16 cellular contexts compared by ENCODE assay signal in genomic region chr9:88586452-88586851, GRCh38. TPM values are rescaled to one million over a fixed set of nuclear protein-coding genes. Genes with fewer than 3 reads are reported as not detected.
DNase-seq lines count a peak whose midpoint lies in the region; ATAC-seq and TF ChIP-seq lines count a peak whose summit lies in the region.
"Had no signal": no experiment of that assay in that cellular context is flagged by ENCODE, and none has a peak within 500 bp of the region (broad histone marks: within the 10 kb centered on the region; RNA-seq: fewer than 3 reads in every experiment).

No MANE protein-coding gene starts in this region.

- H3K36me3 Mint-ChIP-seq in MCF 10A (ENCODE audit: insufficient read depth, unreplicated experiment): peaks cover 6% of the 10 kb centered on the region
- no peaks in the 10 kb centered on the region for H3K36me3 Mint-ChIP-seq in chondrocyte (ENCODE audit: low read depth)
- H3K36me3 Mint-ChIP-seq: CD14-positive monocyte had no signal

- H2AFZ ChIP-seq in mammary epithelial cell (ENCODE audit: low read depth, low read length): no peak overlapping the region

- no peak overlapping the region for H3K4me2 ChIP-seq in mammary epithelial cell (ENCODE audit: insufficient read depth, low read depth, low read length)

- H3K4me1 Mint-ChIP-seq in MCF 10A (ENCODE audit: insufficient read depth, unreplicated experiment) (peaks cover 33% of the 10 kb centered on the region), chondrocyte (ENCODE audit: low read depth) (peaks cover 22% of the 10 kb centered on the region)

- in situ Hi-C loops in mammary epithelial cell (cut with MboI; ENCODE audit: low sequenced_read_pairs in 2 of 2): loop anchor here in 1 of 2 donors (25.0 kb wide), 1 partner anchor 701 kb away; no protein-coding TSS in a partner anchor

- H3K4me3 ChIP-seq in mammary epithelial cell (replicated peaks in 1 of 3; ENCODE audit: insufficient read depth in 1 of 3, low read depth in 2 of 3, low read length in 3 of 3): no peak overlapping the region

- H3K27ac Mint-ChIP-seq in MCF 10A (ENCODE audit: low read depth, unreplicated experiment) (peak overlapping the region; percentile 76), chondrocyte (ENCODE audit: unreplicated experiment) (peak overlapping the region; percentile 14)

- H3K9ac ChIP-seq in mammary epithelial cell (ENCODE audit: insufficient read depth, low read length): no peak overlapping the region

- dilution Hi-C loops in mammary epithelial cell (cut with HindIII; ENCODE audit: low sequenced_read_pairs): no loop called here

- CTCF ChIA-PET in MCF 10A (lab: Yijun Ruan, JAX) (interaction anchor here (1.1 to 1.4 kb wide), 2 partner anchors 10 to 487 kb away, joined by 3 to 4 read pairs; no protein-coding TSS in a partner anchor), mammary epithelial cell (lab: Charles Lee; ENCODE audit: low non-redundant PET) (no interaction called here)

- H3K27me3 ChIP-seq in mammary epithelial cell (ENCODE audit: insufficient read depth, low read length): no peaks in the 10 kb centered on the region

- H4K20me1 ChIP-seq in mammary epithelial cell (ENCODE audit: insufficient read depth, low read length): no peaks in the 10 kb centered on the region

- H3K36me3 ChIP-seq in mammary epithelial cell (ENCODE audit: insufficient read depth, low read length): no peaks in the 10 kb centered on the region

- H3K27ac ChIP-seq in mammary epithelial cell (ENCODE audit: insufficient read depth, low read depth, low read length): no peak overlapping the region

- no peaks in the 10 kb centered on the region for H3K9me3 ChIP-seq in mammary epithelial cell (replicated peaks; ENCODE audit: insufficient read depth, low read length)

- no peaks in the 10 kb centered on the region for H3K9me3 Mint-ChIP-seq in MCF 10A (ENCODE audit: unreplicated experiment)
- peaks cover 7% of the 10 kb centered on the region for H3K9me3 Mint-ChIP-seq in chondrocyte (ENCODE audit: low read depth)

- WGBS in mammary epithelial cell (ENCODE audit: low coverage, missing lambda C conversion rate): 92% methylated on average over 3 of the region's 3 CpGs

- intact Hi-C loops in MCF 10A (cut with micrococcal nuclease): no loop called here
- intact Hi-C loops in mammary epithelial cell (cut with micrococcal nuclease): no loop called here

- DNase-seq in MCF 10A (ENCODE audit: unreplicated experiment) (peak; percentile 55), mammary epithelial cell (no peak), chondrocyte (ENCODE audit: low spot score) (no peak), fibroblast of the conjunctiva (ENCODE audit: low read depth) (peak; percentile 14), globus pallidus (ENCODE audit: low spot score) (no peak), 8988T (no peak)
- DNase-seq: COR-L47, GOT3, NCI-H187 treated with DMSO at 0.1 percent for 48 hours, NCI-H526 treated with DMSO at 0.1 percent for 48 hours, SHP77 had no signal

- BruUV-seq in MCF 10A (replicated peaks; lab: Mats Ljungman, UMichigan) (no TSS peak), mammary epithelial cell (replicated peaks; lab: Mats Ljungman, UMichigan) (no TSS peak)

- no peak for TF ChIP-seq CTCF in MCF 10A (IDR thresholded peaks at IDR 0.05; ENCODE audit: unreplicated experiment)
- TF ChIP-seq CTCF in mammary epithelial cell (conservative IDR thresholded peaks at IDR 0.05 in 1 of 2, IDR thresholded peaks at IDR 0.05 in 1 of 2; ENCODE audit: extremely low read depth in 1 of 2, insufficient read depth in 1 of 2, low read depth in 1 of 2, low read length in 2 of 2): no peak
- TF ChIP-seq CTCF in chondrocyte (IDR thresholded peaks at IDR 0.05): no peak

- no peak for ATAC-seq in GM18868 (IDR thresholded peaks at IDR 0.05; ENCODE audit: unreplicated experiment)
- ATAC-seq in GM19467 (IDR thresholded peaks at IDR 0.05; ENCODE audit: unreplicated experiment): no peak
- ATAC-seq: SK-N-SH treated with all-trans-retinoic acid at 6 μM for 48 hours had no signal

- H3K79me2 ChIP-seq in mammary epithelial cell (ENCODE audit: insufficient read depth, low read length): no peaks in the 10 kb centered on the region

- H3K27me3 Mint-ChIP-seq in MCF 10A (ENCODE audit: insufficient read depth, unreplicated experiment): no peaks in the 10 kb centered on the region
- no peaks in the 10 kb centered on the region for H3K27me3 Mint-ChIP-seq in chondrocyte (ENCODE audit: low read depth)

- H3K4me1 ChIP-seq in mammary epithelial cell (ENCODE audit: insufficient read depth, low read length): peaks cover 14% of the 10 kb centered on the region

- POLR2A ChIA-PET in MCF 10A (lab: Yijun Ruan, JAX): interaction anchor here (0.6 to 1.2 kb wide), 3 partner anchors 16 to 482 kb away, joined by 3 to 4 read pairs (median 4); no protein-coding TSS in a partner anchor

- no peak overlapping the region for H3K4me3 Mint-ChIP-seq in MCF 10A (ENCODE audit: unreplicated experiment)
- no peak overlapping the region for H3K4me3 Mint-ChIP-seq in chondrocyte (ENCODE audit: unreplicated experiment)
- H3K4me3 Mint-ChIP-seq: CD14-positive monocyte had no signal

RNA-seq across cellular contexts. Expression of gene NXNL2, which starts 51.5 kb away (rescaled TPM):
- total RNA-seq in MCF 10A (2022) (0.49 and 0.66 TPM in 2 replicates), mammary epithelial cell (1 to 10 TPM in 1 of 2 donors, under 1 TPM in 1; 0.31 to 1.0 TPM), chondrocyte (0.36 to 0.70 TPM (median 0.50 TPM) in 3 replicates)
- 0.18 TPM for polyA plus RNA-seq in mammary epithelial cell
- polyA minus RNA-seq in mammary epithelial cell: not detected
- total RNA-seq: HT-29 had no signal
- polyA plus RNA-seq: CD14-positive monocyte had no signal

Comparison
In these comparisons a context has a peak if more than half of its experiments do, and no peak if none do; other contexts are left out.
1. DNase-seq: peak in MCF 10A (single experiment) and fibroblast of the conjunctiva (single experiment); none in mammary epithelial cell (single experiment), chondrocyte (single experiment), globus pallidus (single experiment) and 8988T (single experiment).